ENCODE assay signal across 8 cellular contexts in the genomic region with DNA sequence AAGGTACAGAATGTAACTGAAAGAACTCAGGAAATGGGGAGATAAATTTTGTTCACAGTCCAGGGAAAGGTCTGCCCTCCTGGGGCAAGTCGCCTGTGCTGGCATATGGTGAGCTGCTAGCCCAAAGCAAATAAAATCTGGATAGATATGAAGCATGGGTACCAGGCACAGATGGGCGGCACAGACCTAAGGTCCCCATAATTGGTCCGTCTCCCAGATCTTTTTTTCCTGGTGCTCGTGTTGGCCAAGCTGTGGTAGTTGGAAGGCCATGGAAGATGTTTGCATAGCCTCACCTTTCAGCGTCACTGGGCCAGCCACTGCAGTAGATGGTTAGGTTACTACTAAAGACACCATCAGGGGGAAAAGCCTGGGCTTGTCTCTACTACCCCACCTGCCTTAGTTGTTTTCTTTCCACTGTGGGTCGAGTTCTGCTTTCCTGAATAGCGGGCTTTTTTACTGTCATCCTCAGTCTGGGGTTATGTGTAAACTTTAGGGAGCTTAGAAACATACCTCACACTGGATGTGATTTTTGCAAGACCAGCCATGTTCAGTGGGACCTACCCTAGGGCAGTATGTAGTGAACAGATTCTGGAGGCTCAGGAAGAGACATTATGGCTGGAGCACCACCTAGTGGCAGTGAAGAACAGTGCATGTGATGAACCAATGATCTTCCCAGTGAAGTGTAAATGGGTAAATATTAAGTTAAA. TPM values are rescaled to one million over a fixed set of nuclear protein-coding genes. Genes with fewer than 3 reads are reported as not detected.
DNase-seq lines count a peak whose midpoint lies in the region; ATAC-seq, FAIRE-seq and TF ChIP-seq lines count a peak whose summit lies in the region.

No MANE protein-coding gene starts in this region.

- peak; percentile 90 for DNase-seq in DMS 273 (lab: John Stamatoyannopoulos, UW; ENCODE audit: unreplicated experiment)
- DNase-seq in HuH-7 (ENCODE audit: low spot score) = peak; percentile 88
- DNase-seq in RPMI7951 (ENCODE audit: low read depth) = peak; percentile 62
- peak; percentile 52 for DNase-seq in activated T-helper 1 cell treated with Interleukin-2 at 50 U/mL for 16 hours (ENCODE audit: low read depth)
- DNase-seq in fibroblast of gingiva (ENCODE audit: low read depth) = peak; percentile 74
- DNase-seq in neural crest cell (ENCODE audit: low read depth, low spot score) = peak; percentile 65
- peak; percentile 66 for DNase-seq in urothelium cell line (ENCODE audit: low spot score)

- no peak overlapping the region for H3K27ac Mint-ChIP-seq in neural crest cell (ENCODE audit: unreplicated experiment)

- peak; percentile 94 for TF ChIP-seq CTCF in neural crest cell (conservative IDR thresholded peaks at IDR 0.05)

- FAIRE-seq in urothelium cell line (lab: Jason Lieb, UNC) = no peak

- no peak overlapping the region for H3K4me3 Mint-ChIP-seq in neural crest cell

- H3K36me3 Mint-ChIP-seq in neural crest cell (ENCODE audit: low read depth) = no peaks in the 10 kb centered on the region

- peak; percentile 56 for ATAC-seq in GM21360 (IDR thresholded peaks at IDR 0.05; ENCODE audit: unreplicated experiment)

- H3K4me1 Mint-ChIP-seq in neural crest cell = no peaks in the 10 kb centered on the region

- no peaks in the 10 kb centered on the region for H3K9me3 Mint-ChIP-seq in neural crest cell

- H3K27me3 Mint-ChIP-seq in neural crest cell (ENCODE audit: low read depth) = no peaks in the 10 kb centered on the region

RNA-seq across cellular contexts. Expression of a gene that starts 24.2 kb away (rescaled TPM):
- total RNA-seq in RPMI7951 (2014; rRNA removed; shearing (Covaris generic)) = 27.0 and 27.9 TPM in 2 replicates
- total RNA-seq in neural crest cell = 10.3 and 10.4 TPM in 2 replicates

Comparison
In these comparisons a context has a peak if more than half of its experiments do, and no peak if none do; other contexts are left out.
1. Peak in every context shown above with its lines: DNase-seq and ATAC-seq.